ENCODE assay signal across 19 cellular contexts in genomic region chr2:15120578-15120977, GRCh38.
"Had no signal": no experiment of that assay in that cellular context is flagged by ENCODE, and none has a peak within 500 bp of the region (broad histone marks: within the 10 kb centered on the region; RNA-seq: fewer than 3 reads in every experiment).

No MANE protein-coding gene starts in this region.

- FAIRE-seq: colon, endometrium, keratinocyte, pancreas had no signal

- H3K27me3 Mint-ChIP-seq: activated CD4-positive, alpha-beta T cell treated with anti-CD3 and anti-CD28 coated beads for 36 hours; activated naive CD8-positive, alpha-beta T cell; stimulated activated naive CD8-positive, alpha-beta T cell treated with anti-CD3 and anti-CD28 coated beads, Interleukin-15, amount 100 ng/mL, for 72 hours had no signal

- H3K9me3 Mint-ChIP-seq: activated CD4-positive, alpha-beta memory T cell treated with anti-CD3 and anti-CD28 coated beads for 36 hours; activated T-cell treated with anti-CD3 and anti-CD28 coated beads, Interleukin-2, amount 50 U/mL, for 72 hours had no signal

- H3K36me3 Mint-ChIP-seq: activated CD4-positive, alpha-beta memory T cell treated with anti-CD3 and anti-CD28 coated beads for 36 hours; activated naive CD8-positive, alpha-beta T cell had no signal

- H3K27me3 ChIP-seq: pancreas, sigmoid colon, testis, upper lobe of left lung had no signal

- H3K36me3 ChIP-seq: pancreas, sigmoid colon, upper lobe of left lung, WERI-Rb-1 had no signal

- H3K27ac Mint-ChIP-seq: activated CD4-positive, alpha-beta memory T cell treated with anti-CD3 and anti-CD28 coated beads for 36 hours; activated CD4-positive, alpha-beta T cell treated with anti-CD3 and anti-CD28 coated beads for 36 hours; activated naive CD8-positive, alpha-beta T cell; activated T-cell treated with anti-CD3 and anti-CD28 coated beads, Interleukin-2, amount 50 U/mL, for 72 hours had no signal

- H3K9me3 ChIP-seq: pancreas, sigmoid colon, testis, upper lobe of left lung had no signal

- H3K4me1 ChIP-seq: pancreas, sigmoid colon, upper lobe of left lung had no signal

- DNase-seq: activated CD4-positive, alpha-beta memory T cell treated with anti-CD3 and anti-CD28 coated beads for 36 hours; activated CD4-positive, alpha-beta T cell treated with anti-CD3 and anti-CD28 coated beads for 36 hours; activated gamma-delta T cell treated with Interleukin-2 at 50 U/mL for 16 hours; activated T-cell treated with anti-CD3 and anti-CD28 coated beads, Interleukin-2, amount 50 U/mL, for 72 hours; amniotic stem cell; caudate nucleus; pancreas; sigmoid colon; stimulated activated CD4-positive, alpha-beta T cell treated with anti-CD3 and anti-CD28 coated beads, Interleukin-1b, Interleukin-23, amount 100 ng/mL, for 48 hours; stimulated activated naive CD8-positive, alpha-beta T cell treated with anti-CD3 and anti-CD28 coated beads, Interleukin-15, amount 100 ng/mL, for 72 hours; testis; upper lobe of left lung; WERI-Rb-1 had no signal

- ATAC-seq: activated CD4-positive, alpha-beta T cell treated with anti-CD3 and anti-CD28 coated beads for 36 hours; activated T-cell treated with anti-CD3 and anti-CD28 coated beads, Interleukin-2, amount 50 U/mL, for 72 hours; left lobe of liver; pancreas; stimulated activated naive CD8-positive, alpha-beta T cell treated with anti-CD3 and anti-CD28 coated beads, Interleukin-15, amount 100 ng/mL, for 72 hours had no signal

- H3K27ac ChIP-seq: pancreas, sigmoid colon, testis, upper lobe of left lung, WERI-Rb-1 had no signal

- H3K4me3 ChIP-seq: pancreas, sigmoid colon, testis, upper lobe of left lung had no signal

- H3K4me3 Mint-ChIP-seq: activated CD4-positive, alpha-beta memory T cell treated with anti-CD3 and anti-CD28 coated beads for 36 hours; activated CD4-positive, alpha-beta T cell treated with anti-CD3 and anti-CD28 coated beads for 36 hours; activated naive CD8-positive, alpha-beta T cell; activated T-cell treated with anti-CD3 and anti-CD28 coated beads, Interleukin-2, amount 50 U/mL, for 72 hours; neural crest cell; stimulated activated naive CD8-positive, alpha-beta T cell treated with anti-CD3 and anti-CD28 coated beads, Interleukin-15, amount 100 ng/mL, for 72 hours had no signal
